ENCODE assay signal across 7 cellular contexts in the genomic region with DNA sequence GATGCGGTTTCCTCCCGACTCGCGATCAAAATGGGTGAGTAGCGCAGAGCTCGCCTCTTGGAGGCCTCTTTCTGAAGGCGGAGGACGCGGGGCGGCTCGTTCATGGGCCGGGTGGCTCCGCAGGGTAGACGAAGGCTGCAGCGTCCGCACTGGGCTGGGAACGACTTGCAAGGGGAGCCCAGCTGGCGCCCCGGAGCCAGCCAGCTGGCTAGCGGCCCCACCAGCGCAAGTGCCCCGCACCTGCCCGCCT. TPM values are rescaled to one million over a fixed set of nuclear protein-coding genes. Genes with fewer than 3 reads are reported as not detected.
A peak's percentile ranks its signal among the peaks of the same experiment; 100 is the strongest.
DNase-seq lines count a peak whose midpoint lies in the region; ATAC-seq and TF ChIP-seq lines count a peak whose summit lies in the region.

No MANE protein-coding gene starts in this region.

- POLR2A ChIA-PET in GM10248 (lab: Yijun Ruan, JAX) = interaction anchor here (0.6 to 1.2 kb wide), 5 partner anchors 17 to 62 kb away, joined by 3 to 5 read pairs (median 4); no protein-coding TSS in a partner anchor

- DNase-seq in body of pancreas (no peak), mucosa of descending colon (no peak), glomerular visceral epithelial cell (ENCODE audit: extremely low spot score) (no peak), GM10248 (ENCODE audit: extremely low spot score) (no peak), SKM-1 (lab: John Stamatoyannopoulos, UW; ENCODE audit: unreplicated experiment) (no peak)

- WGBS in body of pancreas, 2 donors = 0% methylated on average over 2 to 23 of the region's 23 CpGs

- H3K4me1 ChIP-seq in body of pancreas (peaks cover 21% of the 10 kb centered on the region), mucosa of descending colon (ENCODE audit: low read depth) (peaks cover 12% of the 10 kb centered on the region)

- no peaks in the 10 kb centered on the region for H3K27me3 ChIP-seq in body of pancreas

- TF ChIP-seq CTCF in body of pancreas (IDR thresholded peaks at IDR 0.05) (no peak), mucosa of descending colon (IDR thresholded peaks at IDR 0.05) (no peak), GM10248 (IDR thresholded peaks at IDR 0.05; ENCODE audit: control extremely low read depth, extremely low read depth, low read depth, missing control alignments) (no peak)

- peak overlapping the region; percentile 3 to 81 (median 62) for H3K27ac ChIP-seq in body of pancreas

- H3K9me3 ChIP-seq in body of pancreas = no peaks in the 10 kb centered on the region
- H3K9me3 ChIP-seq in mucosa of descending colon = no peaks in the 10 kb centered on the region

- H3K36me3 ChIP-seq in body of pancreas (replicated peaks in 1 of 2; ENCODE audit: insufficient read depth in 1 of 2, low read depth in 2 of 2) (no peaks in the 10 kb centered on the region), mucosa of descending colon (ENCODE audit: low read depth) (peaks cover 3% of the 10 kb centered on the region)

- ATAC-seq in GM19438 (IDR thresholded peaks at IDR 0.05; ENCODE audit: low read depth, unreplicated experiment) (peak; percentile 19), HG03280 (IDR thresholded peaks at IDR 0.05; ENCODE audit: unreplicated experiment) (peak; percentile 12), body of pancreas (no peak), mucosa of descending colon (no peak)

- CTCF ChIA-PET in GM10248 (lab: Yijun Ruan, JAX) = interaction anchor here (1.0 to 4.0 kb wide), 11 partner anchors 9 to 72 kb away, joined by 3 to 31 read pairs (median 4); no protein-coding TSS in a partner anchor

- no peak for TF ChIP-seq POLR2A in body of pancreas (IDR thresholded peaks at IDR 0.05)

- peak overlapping the region; percentile 40 to 100 for H3K4me3 ChIP-seq in body of pancreas
- peak overlapping the region; percentile 96 for H3K4me3 ChIP-seq in mucosa of descending colon

- intact Hi-C loops in body of pancreas (cut with DNase I) (no loop called here), mucosa of descending colon (cut with DNase I, micrococcal nuclease) (no loop called here)

RNA-seq across cellular contexts. Expression of gene PASK, which starts 0.3 kb away (rescaled TPM):
- 10 to 100 TPM in 1 of 2 donors, 1 to 10 TPM in 1; 7.5 to 15.8 TPM for total RNA-seq in body of pancreas
- total RNA-seq in mucosa of descending colon = 10 to 100 TPM in 2 of 3 donors, 1 to 10 TPM in 1; 6.8 to 25.5 (median 20.6) TPM

RNA-seq across cellular contexts. Expression of gene PPP1R7, which starts 0.7 kb away (rescaled TPM):
- total RNA-seq in body of pancreas (10 to 100 TPM; 27.0 to 99.4 TPM), mucosa of descending colon (10 to 100 TPM; 59.3 to 68.9 (median 61.9) TPM)

RNA-seq across cellular contexts. Expression of gene ANO7, which starts 38.9 kb away (rescaled TPM):
- total RNA-seq in body of pancreas (1 to 10 TPM in 1 of 2 donors, under 1 TPM in 1; 0.99 to 1.6 TPM), mucosa of descending colon (100 to 1,000 TPM in 1 of 3 donors, 10 to 100 TPM in 2; 33.9 to 106 (median 83.5) TPM)

RNA-seq across cellular contexts. Expression of gene MTERF4, which starts 47.5 kb away (rescaled TPM):
- 10 to 100 TPM; 17.1 to 39.2 TPM for total RNA-seq in body of pancreas
- total RNA-seq in mucosa of descending colon = 10 to 100 TPM; 25.4 to 41.7 (median 32.2) TPM

Comparison
In these comparisons a context has a peak if more than half of its experiments do, and no peak if none do; other contexts are left out.
1. ATAC-seq: peak in GM19438 (single experiment) and HG03280 (single experiment); none in body of pancreas (single experiment) and mucosa of descending colon (single experiment).
2. RNA of gene ANO7, which starts 38.9 kb away (total RNA-seq): 33.9 to 106 TPM in mucosa of descending colon; 0.99 to 1.6 TPM in body of pancreas; every median in the first group is over 10 times any median in the second.